ENCODE assay signal across 18 cellular contexts in the genomic region with DNA sequence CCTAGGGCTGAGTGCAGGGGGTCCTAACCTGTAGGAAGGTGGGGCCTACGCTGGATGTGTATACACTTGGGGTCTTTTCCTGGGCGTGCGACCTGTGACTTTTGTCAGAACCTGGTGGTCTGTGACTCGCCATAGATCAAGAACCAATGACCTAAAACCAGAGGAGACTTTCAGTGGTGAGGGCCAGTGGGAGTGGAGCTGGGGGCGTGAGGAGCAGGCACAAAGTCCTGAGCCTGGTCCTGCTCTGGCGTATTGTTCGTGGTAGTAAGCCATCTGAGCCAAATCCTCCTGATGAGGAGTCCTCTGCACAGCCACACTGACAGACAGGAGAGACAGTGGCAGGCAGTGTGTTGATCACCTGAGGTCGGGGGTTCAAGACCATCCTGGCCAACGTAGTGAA. TPM values are rescaled to one million over a fixed set of nuclear protein-coding genes. Genes with fewer than 3 reads are reported as not detected.
A peak's percentile ranks its signal among the peaks of the same experiment; 100 is the strongest.
DNase-seq lines count a peak whose midpoint lies in the region; ATAC-seq, FAIRE-seq and TF ChIP-seq lines count a peak whose summit lies in the region.
"Had no signal": no experiment of that assay in that cellular context is flagged by ENCODE, and none has a peak within 500 bp of the region (broad histone marks: within the 10 kb centered on the region; RNA-seq: fewer than 3 reads in every experiment).

No MANE protein-coding gene starts in this region.

- peaks cover 82% of the 10 kb centered on the region for H3K4me1 Mint-ChIP-seq in T-helper 1 cell treated with Interleukin-12 subunit alpha and Interleukin-12 subunit beta and Interleukin-4 antibody, amounts not matched to agents 30 μg/mL and 1 μg/mL, for 36 hours (ENCODE audit: low read depth)
- peaks cover 89% of the 10 kb centered on the region for H3K4me1 Mint-ChIP-seq in activated T-helper 2 cell treated with anti-CD3 and anti-CD28 coated beads, Interferon-gamma antibody, Interleukin-2, Interleukin-4, amounts not matched to agents 10 μg/mL and 5 μg/mL and 100 μg/mL, durations not matched to agents 14 hours and 24 hours and 36 hours (ENCODE audit: low read depth)
- peaks cover 80 to 95% of the 10 kb centered on the region in 2 donors for H3K4me1 Mint-ChIP-seq in natural killer cell treated with Interleukin-12 subunit alpha and Interleukin-12 subunit beta and Interleukin-15 and Interleukin-18, amount 100 ng/mL, for 72 hours (ENCODE audit: low read depth in 2 of 2)

- no peak overlapping the region for H3K9ac ChIP-seq in HUES48 (ENCODE audit: low read depth, low read length)

- ATAC-seq in natural killer cell treated with Interleukin-12 subunit alpha and Interleukin-12 subunit beta and Interleukin-15 and Interleukin-18, amount 100 ng/mL, for 72 hours: no peak
- no peak for ATAC-seq in pancreas
- ATAC-seq: right cardiac atrium had no signal

- no peaks in the 10 kb centered on the region for H3K27me3 Mint-ChIP-seq in T-helper 1 cell treated with Interleukin-12 subunit alpha and Interleukin-12 subunit beta and Interleukin-4 antibody, amounts not matched to agents 30 μg/mL and 1 μg/mL, for 36 hours (ENCODE audit: low read depth)
- no peaks in the 10 kb centered on the region for H3K27me3 Mint-ChIP-seq in activated T-helper 2 cell treated with anti-CD3 and anti-CD28 coated beads, Interferon-gamma antibody, Interleukin-2, Interleukin-4, amounts not matched to agents 10 μg/mL and 5 μg/mL and 100 μg/mL, durations not matched to agents 14 hours and 24 hours and 36 hours (ENCODE audit: low read depth)
- no peaks in the 10 kb centered on the region for H3K27me3 Mint-ChIP-seq in natural killer cell treated with Interleukin-12 subunit alpha and Interleukin-12 subunit beta and Interleukin-15 and Interleukin-18, amount 100 ng/mL, for 72 hours

- H3K27ac Mint-ChIP-seq in T-helper 1 cell treated with Interleukin-12 subunit alpha and Interleukin-12 subunit beta and Interleukin-4 antibody, amounts not matched to agents 30 μg/mL and 1 μg/mL, for 36 hours: peak overlapping the region; percentile 93
- H3K27ac Mint-ChIP-seq in activated T-helper 2 cell treated with anti-CD3 and anti-CD28 coated beads, Interferon-gamma antibody, Interleukin-2, Interleukin-4, amounts not matched to agents 10 μg/mL and 5 μg/mL and 100 μg/mL, durations not matched to agents 14 hours and 24 hours and 36 hours: peak overlapping the region; percentile 78
- H3K27ac Mint-ChIP-seq in natural killer cell treated with Interleukin-12 subunit alpha and Interleukin-12 subunit beta and Interleukin-15 and Interleukin-18, amount 100 ng/mL, for 72 hours: peak overlapping the region; percentile 97 to 98

- no peak for DNase-seq in T-helper 1 cell
- DNase-seq in activated T-helper 2 cell treated with anti-CD3 and anti-CD28 coated beads, Interferon-gamma antibody, Interleukin-2, Interleukin-4, amounts not matched to agents 10 μg/mL and 5 μg/mL and 100 μg/mL, durations not matched to agents 14 hours and 24 hours and 36 hours (ENCODE audit: low spot score): no peak
- no peak for DNase-seq in natural killer cell treated with Interleukin-12 subunit alpha and Interleukin-12 subunit beta and Interleukin-15 and Interleukin-18, amount 100 ng/mL, for 72 hours (ENCODE audit: low spot score)
- DNase-seq in DMS79 treated with DMSO at 0.1 percent for 48 hours (lab: John Stamatoyannopoulos, UW): no peak
- DNase-seq in pancreas: no peak
- DNase-seq in HT-29 (ENCODE audit: low spot score): no peak
- DNase-seq: activated CD8-positive, alpha-beta memory T cell treated with anti-CD3 and anti-CD28 coated beads, Interleukin-2, amount 50 U/mL, for 48 hours; amygdala; NCI-H187; NCI-H510A treated with DMSO at 0.1 percent for 48 hours; right cardiac atrium had no signal

- no peaks in the 10 kb centered on the region for H3K9me3 Mint-ChIP-seq in T-helper 1 cell treated with Interleukin-12 subunit alpha and Interleukin-12 subunit beta and Interleukin-4 antibody, amounts not matched to agents 30 μg/mL and 1 μg/mL, for 36 hours
- H3K9me3 Mint-ChIP-seq in activated T-helper 2 cell treated with anti-CD3 and anti-CD28 coated beads, Interferon-gamma antibody, Interleukin-2, Interleukin-4, amounts not matched to agents 10 μg/mL and 5 μg/mL and 100 μg/mL, durations not matched to agents 14 hours and 24 hours and 36 hours: no peaks in the 10 kb centered on the region
- H3K9me3 Mint-ChIP-seq in natural killer cell treated with Interleukin-12 subunit alpha and Interleukin-12 subunit beta and Interleukin-15 and Interleukin-18, amount 100 ng/mL, for 72 hours: no peaks in the 10 kb centered on the region
- H3K9me3 Mint-ChIP-seq: neural crest cell had no signal

- no peak overlapping the region for H3K4me3 ChIP-seq in HUES48 (ENCODE audit: low read depth, low read length)
- H3K4me3 ChIP-seq in pancreas: no peak overlapping the region
- H3K4me3 ChIP-seq: thoracic aorta had no signal

- no peak for TF ChIP-seq CTCF in pancreas (IDR thresholded peaks at IDR 0.05)

- no peaks in the 10 kb centered on the region for H3K9me3 ChIP-seq in HUES48 (ENCODE audit: control insufficient read depth, insufficient read depth, low read length)
- no peaks in the 10 kb centered on the region for H3K9me3 ChIP-seq in pancreas
- H3K9me3 ChIP-seq: thoracic aorta had no signal

- H3K27me3 ChIP-seq in HUES48 (ENCODE audit: control insufficient read depth, insufficient read depth, low read length) (no peaks in the 10 kb centered on the region), pancreas (no peaks in the 10 kb centered on the region)

- H3K4me1 ChIP-seq in HUES48 (ENCODE audit: control insufficient read depth, insufficient read depth, low read length) (peaks cover 68% of the 10 kb centered on the region), pancreas (peaks cover 0 to 6% (median 0%) of the 10 kb centered on the region in 3 donors)

- 96% methylated on average over 9 of the region's 9 CpGs for WGBS in pancreas, 2 donors

- intact Hi-C loops in activated T-helper 2 cell treated with anti-CD3 and anti-CD28 coated beads, Interferon-gamma antibody, Interleukin-2, Interleukin-4, amounts not matched to agents 10 μg/mL and 5 μg/mL and 100 μg/mL, durations not matched to agents 14 hours and 24 hours and 36 hours (cut with micrococcal nuclease): loop anchor here (10.0 kb wide), 1 partner anchor 739 kb away; a partner anchor contains a TSS
- intact Hi-C loops in pancreas (cut with DNase I): no loop called here

- H3K36me3 Mint-ChIP-seq in T-helper 1 cell treated with Interleukin-12 subunit alpha and Interleukin-12 subunit beta and Interleukin-4 antibody, amounts not matched to agents 30 μg/mL and 1 μg/mL, for 36 hours (ENCODE audit: low read depth): peaks cover 30% of the 10 kb centered on the region
- peaks cover 31% of the 10 kb centered on the region for H3K36me3 Mint-ChIP-seq in activated T-helper 2 cell treated with anti-CD3 and anti-CD28 coated beads, Interferon-gamma antibody, Interleukin-2, Interleukin-4, amounts not matched to agents 10 μg/mL and 5 μg/mL and 100 μg/mL, durations not matched to agents 14 hours and 24 hours and 36 hours (ENCODE audit: low read depth)
- H3K36me3 Mint-ChIP-seq in natural killer cell treated with Interleukin-12 subunit alpha and Interleukin-12 subunit beta and Interleukin-15 and Interleukin-18, amount 100 ng/mL, for 72 hours: no peaks in the 10 kb centered on the region

- peak overlapping the region; percentile 59 for H3K27ac ChIP-seq in HUES48 (ENCODE audit: low read depth, low read length)
- no peak overlapping the region for H3K27ac ChIP-seq in pancreas
- H3K27ac ChIP-seq: 22Rv1, epithelial cell of prostate, thoracic aorta had no signal

- H3K36me3 ChIP-seq in HUES48 (ENCODE audit: control insufficient read depth, insufficient read depth, low read length) (0 out of 2 replicates have a peak, but pooled peaks cover 6% of the 10 kb centered on the region), pancreas (no peaks in the 10 kb centered on the region)
- H3K36me3 ChIP-seq: thoracic aorta had no signal

- no peak for FAIRE-seq in pancreas (lab: Jason Lieb, UNC)
- FAIRE-seq: H54 had no signal

- peak overlapping the region; percentile 45 for H3K4me3 Mint-ChIP-seq in T-helper 1 cell treated with Interleukin-12 subunit alpha and Interleukin-12 subunit beta and Interleukin-4 antibody, amounts not matched to agents 30 μg/mL and 1 μg/mL, for 36 hours
- no peak overlapping the region for H3K4me3 Mint-ChIP-seq in activated T-helper 2 cell treated with anti-CD3 and anti-CD28 coated beads, Interferon-gamma antibody, Interleukin-2, Interleukin-4, amounts not matched to agents 10 μg/mL and 5 μg/mL and 100 μg/mL, durations not matched to agents 14 hours and 24 hours and 36 hours (ENCODE audit: low read depth)
- peak overlapping the region; percentile 78 for H3K4me3 Mint-ChIP-seq in natural killer cell treated with Interleukin-12 subunit alpha and Interleukin-12 subunit beta and Interleukin-15 and Interleukin-18, amount 100 ng/mL, for 72 hours
- H3K4me3 Mint-ChIP-seq: neural crest cell had no signal

RNA-seq across cellular contexts. Expression of a gene that starts 8.9 kb away (rescaled TPM):
- 35.9 and 40.2 TPM in 2 replicates for total RNA-seq in activated T-helper 2 cell treated with anti-CD3 and anti-CD28 coated beads, Interferon-gamma antibody, Interleukin-2, Interleukin-4, amounts not matched to agents 10 μg/mL and 5 μg/mL and 100 μg/mL, durations not matched to agents 14 hours and 24 hours and 36 hours
- total RNA-seq in natural killer cell treated with Interleukin-12 subunit alpha and Interleukin-12 subunit beta and Interleukin-15 and Interleukin-18, amount 100 ng/mL, for 72 hours: 100 to 1,000 TPM in 1 of 2 donors, 10 to 100 TPM in 1; 65.0 to 150 TPM
- total RNA-seq in pancreas: 10 to 100 TPM in 1 of 6 donors, 1 to 10 TPM in 5; 6.1 to 13.4 (median 7.7) TPM
- polyA plus RNA-seq in pancreas: 1 to 10 TPM; 4.0 to 4.9 TPM
- 9.9 and 11.5 TPM in 2 replicates for total RNA-seq in HT-29 (2014; rRNA removed; shearing (Covaris generic))
